In genomic region chr2:181462032-181462431, GRCh38 we compare ENCODE assay signal across 9 cellular contexts. TPM values are rescaled to one million over a fixed set of nuclear protein-coding genes. Genes with fewer than 3 reads are reported as not detected.
DNase-seq lines count a peak whose midpoint lies in the region; ATAC-seq and TF ChIP-seq lines count a peak whose summit lies in the region.
"Had no signal": no experiment of that assay in that cellular context is flagged by ENCODE, and none has a peak within 500 bp of the region (broad histone marks: within the 10 kb centered on the region; RNA-seq: fewer than 3 reads in every experiment).

No MANE protein-coding gene starts in this region.

- H3K27me3 Mint-ChIP-seq in activated T-cell treated with anti-CD3 and anti-CD28 coated beads, Interleukin-2, amount 50 U/mL, for 24 hours, result no peaks in the 10 kb centered on the region
- no peaks in the 10 kb centered on the region for H3K27me3 Mint-ChIP-seq in activated T-helper 2 cell treated with anti-CD3 and anti-CD28 coated beads, Interferon-gamma antibody, Interleukin-2, Interleukin-4, amounts not matched to agents 10 μg/mL and 5 μg/mL and 100 μg/mL, durations not matched to agents 14 hours and 24 hours and 36 hours (ENCODE audit: low read depth)

- H3K36me3 ChIP-seq in transverse colon (no peaks in the 10 kb centered on the region), right atrium auricular region (no peaks in the 10 kb centered on the region)

- H3K9me3 Mint-ChIP-seq in activated T-cell treated with anti-CD3 and anti-CD28 coated beads, Interleukin-2, amount 50 U/mL, for 24 hours, result no peaks in the 10 kb centered on the region
- H3K9me3 Mint-ChIP-seq in activated T-helper 2 cell treated with anti-CD3 and anti-CD28 coated beads, Interferon-gamma antibody, Interleukin-2, Interleukin-4, amounts not matched to agents 10 μg/mL and 5 μg/mL and 100 μg/mL, durations not matched to agents 14 hours and 24 hours and 36 hours, result no peaks in the 10 kb centered on the region

- peaks cover 71% of the 10 kb centered on the region for H3K4me1 Mint-ChIP-seq in activated T-cell treated with anti-CD3 and anti-CD28 coated beads, Interleukin-2, amount 50 U/mL, for 24 hours (ENCODE audit: low read depth)
- H3K4me1 Mint-ChIP-seq in activated T-helper 2 cell treated with anti-CD3 and anti-CD28 coated beads, Interferon-gamma antibody, Interleukin-2, Interleukin-4, amounts not matched to agents 10 μg/mL and 5 μg/mL and 100 μg/mL, durations not matched to agents 14 hours and 24 hours and 36 hours (ENCODE audit: low read depth), result peaks cover 60% of the 10 kb centered on the region

- H3K27ac ChIP-seq in transverse colon (peak overlapping the region in 3 of 4 donors; percentile 2 to 48 (median 29)), right atrium auricular region (no peak overlapping the region)

- H3K4me3 Mint-ChIP-seq in activated T-cell treated with anti-CD3 and anti-CD28 coated beads, Interleukin-2, amount 50 U/mL, for 24 hours, result peak overlapping the region; percentile 48
- peak overlapping the region; percentile 33 for H3K4me3 Mint-ChIP-seq in activated T-helper 2 cell treated with anti-CD3 and anti-CD28 coated beads, Interferon-gamma antibody, Interleukin-2, Interleukin-4, amounts not matched to agents 10 μg/mL and 5 μg/mL and 100 μg/mL, durations not matched to agents 14 hours and 24 hours and 36 hours (ENCODE audit: low read depth)

- H3K27ac Mint-ChIP-seq in activated T-cell treated with anti-CD3 and anti-CD28 coated beads, Interleukin-2, amount 50 U/mL, for 24 hours, result peak overlapping the region; percentile 83
- H3K27ac Mint-ChIP-seq in activated T-helper 2 cell treated with anti-CD3 and anti-CD28 coated beads, Interferon-gamma antibody, Interleukin-2, Interleukin-4, amounts not matched to agents 10 μg/mL and 5 μg/mL and 100 μg/mL, durations not matched to agents 14 hours and 24 hours and 36 hours, result no peak overlapping the region

- no peak for TF ChIP-seq CTCF in transverse colon (IDR thresholded peaks at IDR 0.05)
- no peak for TF ChIP-seq CTCF in right atrium auricular region (IDR thresholded peaks at IDR 0.05)

- in situ Hi-C loops in transverse colon (cut with MboI; ENCODE audit: low pct_ligation_motif_present in 1 of 4, low pct_unique_long_range_greater_than_20kb in 1 of 4, low sequenced_read_pairs in 3 of 4), result loop anchor here (10.0 to 25.0 kb wide), 6 partner anchors 157 to 1350 kb away; no protein-coding TSS in a partner anchor

- peaks cover 79% of the 10 kb centered on the region for H3K36me3 Mint-ChIP-seq in activated T-cell treated with anti-CD3 and anti-CD28 coated beads, Interleukin-2, amount 50 U/mL, for 24 hours (ENCODE audit: low read depth)
- peaks cover 71% of the 10 kb centered on the region for H3K36me3 Mint-ChIP-seq in activated T-helper 2 cell treated with anti-CD3 and anti-CD28 coated beads, Interferon-gamma antibody, Interleukin-2, Interleukin-4, amounts not matched to agents 10 μg/mL and 5 μg/mL and 100 μg/mL, durations not matched to agents 14 hours and 24 hours and 36 hours (ENCODE audit: low read depth)

- H3K4me1 ChIP-seq in transverse colon (peaks cover 0 to 8% (median 4%) of the 10 kb centered on the region in 4 donors), right atrium auricular region (peaks cover 0 to 2% of the 10 kb centered on the region in 2 donors)

- no peak for TF ChIP-seq EP300 in transverse colon (IDR thresholded peaks at IDR 0.05; ENCODE audit: low read depth)

- H3K4me3 ChIP-seq in transverse colon (no peak overlapping the region), right atrium auricular region (no peak overlapping the region)

- no peak for TF ChIP-seq POLR2A in transverse colon (IDR thresholded peaks at IDR 0.05)

- intact Hi-C loops in activated T-helper 2 cell treated with anti-CD3 and anti-CD28 coated beads, Interferon-gamma antibody, Interleukin-2, Interleukin-4, amounts not matched to agents 10 μg/mL and 5 μg/mL and 100 μg/mL, durations not matched to agents 14 hours and 24 hours and 36 hours (cut with micrococcal nuclease), result loop anchor here (5.0 to 10.0 kb wide), 2 partner anchors 253 to 480 kb away; partner anchors contain the start of gene UBE2E3
- intact Hi-C loops in transverse colon (cut with DNase I; ENCODE audit: low total_unique reads), result no loop called here

- 21 to 63% methylated on average over 1 of the region's 1 CpG for WGBS in transverse colon (ENCODE audit: low coverage in 1 of 2), 2 donors

- H3K27me3 ChIP-seq in transverse colon (peaks cover 13% of the 10 kb centered on the region), right atrium auricular region (no peaks in the 10 kb centered on the region)

- H3K9me3 ChIP-seq in transverse colon (no peaks in the 10 kb centered on the region), right atrium auricular region (no peaks in the 10 kb centered on the region)

- ATAC-seq in HG03135 (IDR thresholded peaks at IDR 0.05; ENCODE audit: unreplicated experiment), result peak; percentile 25

- DNase-seq in activated T-cell treated with anti-CD3 and anti-CD28 coated beads, Interleukin-2, amount 50 U/mL, for 24 hours, result no peak
- no peak for DNase-seq in activated T-cell treated with anti-CD3 and anti-CD28 coated beads, Interleukin-2, amount 50 U/mL, for 48 hours
- no peak for DNase-seq in activated T-helper 2 cell treated with anti-CD3 and anti-CD28 coated beads, Interferon-gamma antibody, Interleukin-2, Interleukin-4, amounts not matched to agents 10 μg/mL and 5 μg/mL and 100 μg/mL, durations not matched to agents 14 hours and 24 hours and 36 hours (ENCODE audit: low spot score)
- no peak for DNase-seq in transverse colon
- DNase-seq in COLO829 (ENCODE audit: low spot score), result no peak
- DNase-seq in SHP77 treated with DMSO at 0.1 percent for 48 hours (lab: John Stamatoyannopoulos, UW), result no peak
- no peak for DNase-seq in right atrium auricular region (ENCODE audit: low spot score)
- DNase-seq: stimulated activated CD4-positive, alpha-beta T cell treated with anti-CD3 and anti-CD28 coated beads, Interleukin-15, amount 100 ng/mL, for 24 hours had no signal

RNA-seq across cellular contexts. Expression of gene ITGA4, which starts 4.8 kb away (rescaled TPM):
- total RNA-seq in activated T-helper 2 cell treated with anti-CD3 and anti-CD28 coated beads, Interferon-gamma antibody, Interleukin-2, Interleukin-4, amounts not matched to agents 10 μg/mL and 5 μg/mL and 100 μg/mL, durations not matched to agents 14 hours and 24 hours and 36 hours, result 96.5 and 106 TPM in 2 replicates
- total RNA-seq in transverse colon, result 10 to 100 TPM in 1 of 4 donors, 1 to 10 TPM in 3; 1.1 to 30.8 (median 5.1) TPM
- 1 to 10 TPM in 1 of 2 donors, under 1 TPM in 1; 0.96 to 1.8 TPM for total RNA-seq in right atrium auricular region

Comparison
In these comparisons a context has a peak if more than half of its experiments do, and no peak if none do; other contexts are left out.
1. H3K27ac ChIP-seq: peak in transverse colon (3 of 4); none in right atrium auricular region (0 of 2).